Comparison of ENCODE assay signal across 8 cellular contexts in the genomic region with DNA sequence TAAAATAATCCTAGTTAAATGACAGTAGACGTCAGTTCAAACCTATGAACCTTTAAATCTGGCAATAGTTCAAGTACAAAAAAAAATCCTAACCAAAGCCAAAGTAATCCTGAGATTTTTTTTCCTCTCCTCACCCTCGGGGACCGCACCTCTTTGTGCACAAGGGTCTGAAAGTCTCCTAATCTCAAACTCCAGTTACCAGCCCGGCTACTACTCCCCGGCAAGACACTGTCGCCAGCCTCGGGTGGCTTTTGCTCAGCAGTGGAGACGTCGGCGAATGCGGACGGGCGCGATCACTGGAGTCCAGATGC.
DNase-seq lines count a peak whose midpoint lies in the region; ATAC-seq and TF ChIP-seq lines count a peak whose summit lies in the region.

No MANE protein-coding gene starts in this region.

- H3K9me3 Mint-ChIP-seq in central memory CD8-positive, alpha-beta T cell: no peaks in the 10 kb centered on the region

- peak overlapping the region; percentile 97 for H3K4me3 Mint-ChIP-seq in central memory CD8-positive, alpha-beta T cell

- no peaks in the 10 kb centered on the region for H3K27me3 ChIP-seq in muscle layer of duodenum (ENCODE audit: low read depth, low read length)

- peaks cover 10 to 28% of the 10 kb centered on the region in 2 donors for H3K36me3 ChIP-seq in muscle layer of duodenum (ENCODE audit: control insufficient read depth in 1 of 2, insufficient read depth in 2 of 2, low read length in 2 of 2)

- peaks cover 34% of the 10 kb centered on the region for H3K4me1 Mint-ChIP-seq in central memory CD8-positive, alpha-beta T cell

- no peak for DNase-seq in LNCaP clone FGC (ENCODE audit: low read depth)
- DNase-seq in central memory CD8-positive, alpha-beta T cell (ENCODE audit: low spot score in 2 of 2): no peak
- DNase-seq in activated gamma-delta T cell (lab: John Stamatoyannopoulos, UW): no peak
- no peak for DNase-seq in NOMO-1 treated with DMSO at 0.1 percent for 48 hours (lab: John Stamatoyannopoulos, UW; ENCODE audit: unreplicated experiment)

- no peaks in the 10 kb centered on the region for H3K27me3 Mint-ChIP-seq in central memory CD8-positive, alpha-beta T cell

- no peaks in the 10 kb centered on the region for H3K9me3 ChIP-seq in muscle layer of duodenum (ENCODE audit: control insufficient read depth in 1 of 2, low read length in 2 of 2)

- H3K4me3 ChIP-seq in LNCaP clone FGC (ENCODE audit: low read depth, low read length) (peak overlapping the region; percentile 94), muscle layer of duodenum (ENCODE audit: low read depth in 1 of 2, low read length in 2 of 2) (peak overlapping the region; percentile 90 to 98)

- peaks cover 0 to 32% of the 10 kb centered on the region in 2 donors for H3K4me1 ChIP-seq in muscle layer of duodenum (ENCODE audit: control insufficient read depth in 1 of 2, insufficient read depth in 2 of 2, low read length in 2 of 2)

- ATAC-seq in GM18858 (IDR thresholded peaks at IDR 0.05; ENCODE audit: unreplicated experiment) (peak; percentile 28), GM21423 (IDR thresholded peaks at IDR 0.05; ENCODE audit: unreplicated experiment) (no peak), GM21825 (IDR thresholded peaks at IDR 0.05; ENCODE audit: unreplicated experiment) (no peak)
- peak; percentile 3 for ATAC-seq in central memory CD8-positive, alpha-beta T cell (replicated peaks; ENCODE audit: extremely low read depth, poor library complexity, severe bottlenecking)

- TF ChIP-seq CTCF in LNCaP clone FGC (IDR thresholded peaks at IDR 0.05; ENCODE audit: control insufficient read depth, extremely low read depth, insufficient read depth): no peak

- H3K27ac Mint-ChIP-seq in central memory CD8-positive, alpha-beta T cell (ENCODE audit: low read depth): peak overlapping the region; percentile 98

- H3K27ac ChIP-seq in muscle layer of duodenum (ENCODE audit: low read length): peak overlapping the region; percentile 99

- peaks cover 35% of the 10 kb centered on the region for H3K36me3 Mint-ChIP-seq in central memory CD8-positive, alpha-beta T cell (ENCODE audit: insufficient read depth)

Comparison
In these comparisons a context has a peak if more than half of its experiments do, and no peak if none do; other contexts are left out.
1. ATAC-seq: peak in GM18858 (single experiment) and central memory CD8-positive, alpha-beta T cell (single experiment); none in GM21423 (single experiment) and GM21825 (single experiment).